Comparison of ENCODE assay signal across 1 cellular context in the genomic region with DNA sequence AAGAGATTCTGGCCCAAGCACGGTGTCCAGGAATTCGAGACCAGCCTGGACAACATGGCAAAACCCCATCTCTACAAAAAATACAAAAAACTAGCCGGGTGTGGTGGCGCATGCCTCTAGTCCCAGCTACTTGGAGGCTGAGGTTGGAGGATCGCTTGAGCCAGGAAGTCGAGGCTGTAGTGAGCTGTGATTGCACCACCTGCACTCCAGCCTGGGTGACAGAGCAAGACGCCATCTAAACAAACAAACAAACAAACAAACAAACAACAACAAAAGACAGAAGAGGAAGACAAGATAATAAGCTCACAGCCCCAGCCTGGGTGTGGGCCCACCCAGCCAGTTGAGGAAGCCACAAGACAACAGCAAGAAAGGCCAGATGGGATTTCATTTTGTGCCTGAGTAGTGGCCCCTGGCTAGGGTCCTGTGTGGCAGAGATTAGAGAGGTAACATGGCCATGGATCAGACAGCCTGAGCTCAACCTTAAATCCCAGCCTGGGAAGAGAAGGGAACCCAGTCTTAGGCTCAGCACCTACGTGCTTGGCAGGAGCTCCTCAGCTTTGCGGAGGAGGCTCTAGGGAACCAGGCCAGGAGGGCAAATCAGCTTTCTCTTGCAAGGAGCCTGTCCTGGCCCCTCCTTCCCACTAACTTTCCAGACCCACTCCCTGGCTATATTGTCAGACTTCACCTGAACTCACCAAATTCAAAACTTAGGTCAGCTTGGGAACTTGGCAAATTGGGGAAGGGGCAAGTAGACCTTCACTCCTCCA.
TF ChIP-seq lines count a peak whose summit lies in the region.

No MANE protein-coding gene starts in this region.

TF ChIP-seq in SK-N-SH treated with all-trans-retinoic acid at 6 μM for 48 hours, 23 proteins besides CTCF, POLR2A, EP300 and RAD21:
- TF ChIP-seq ESRRG (CRISPR knock-in tag; IDR thresholded peaks at IDR 0.05) = no peak
- TF ChIP-seq, protein P1, sequence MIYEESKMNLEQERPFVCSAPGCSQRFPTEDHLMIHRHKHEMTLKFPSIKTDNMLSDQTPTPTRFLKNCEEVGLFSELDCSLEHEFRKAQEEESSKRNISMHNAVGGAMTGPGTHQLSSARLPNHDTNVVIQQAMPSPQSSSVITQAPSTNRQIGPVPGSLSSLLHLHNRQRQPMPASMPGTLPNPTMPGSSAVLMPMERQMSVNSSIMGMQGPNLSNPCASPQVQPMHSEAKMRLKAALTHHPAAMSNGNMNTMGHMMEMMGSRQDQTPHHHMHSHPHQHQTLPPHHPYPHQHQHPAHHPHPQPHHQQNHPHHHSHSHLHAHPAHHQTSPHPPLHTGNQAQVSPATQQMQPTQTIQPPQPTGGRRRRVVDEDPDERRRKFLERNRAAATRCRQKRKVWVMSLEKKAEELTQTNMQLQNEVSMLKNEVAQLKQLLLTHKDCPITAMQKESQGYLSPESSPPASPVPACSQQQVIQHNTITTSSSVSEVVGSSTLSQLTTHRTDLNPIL (CRISPR knock-in tag; IDR thresholded peaks at IDR 0.05; ENCODE audit: low read depth) = no peak
- TF ChIP-seq, protein P2, sequence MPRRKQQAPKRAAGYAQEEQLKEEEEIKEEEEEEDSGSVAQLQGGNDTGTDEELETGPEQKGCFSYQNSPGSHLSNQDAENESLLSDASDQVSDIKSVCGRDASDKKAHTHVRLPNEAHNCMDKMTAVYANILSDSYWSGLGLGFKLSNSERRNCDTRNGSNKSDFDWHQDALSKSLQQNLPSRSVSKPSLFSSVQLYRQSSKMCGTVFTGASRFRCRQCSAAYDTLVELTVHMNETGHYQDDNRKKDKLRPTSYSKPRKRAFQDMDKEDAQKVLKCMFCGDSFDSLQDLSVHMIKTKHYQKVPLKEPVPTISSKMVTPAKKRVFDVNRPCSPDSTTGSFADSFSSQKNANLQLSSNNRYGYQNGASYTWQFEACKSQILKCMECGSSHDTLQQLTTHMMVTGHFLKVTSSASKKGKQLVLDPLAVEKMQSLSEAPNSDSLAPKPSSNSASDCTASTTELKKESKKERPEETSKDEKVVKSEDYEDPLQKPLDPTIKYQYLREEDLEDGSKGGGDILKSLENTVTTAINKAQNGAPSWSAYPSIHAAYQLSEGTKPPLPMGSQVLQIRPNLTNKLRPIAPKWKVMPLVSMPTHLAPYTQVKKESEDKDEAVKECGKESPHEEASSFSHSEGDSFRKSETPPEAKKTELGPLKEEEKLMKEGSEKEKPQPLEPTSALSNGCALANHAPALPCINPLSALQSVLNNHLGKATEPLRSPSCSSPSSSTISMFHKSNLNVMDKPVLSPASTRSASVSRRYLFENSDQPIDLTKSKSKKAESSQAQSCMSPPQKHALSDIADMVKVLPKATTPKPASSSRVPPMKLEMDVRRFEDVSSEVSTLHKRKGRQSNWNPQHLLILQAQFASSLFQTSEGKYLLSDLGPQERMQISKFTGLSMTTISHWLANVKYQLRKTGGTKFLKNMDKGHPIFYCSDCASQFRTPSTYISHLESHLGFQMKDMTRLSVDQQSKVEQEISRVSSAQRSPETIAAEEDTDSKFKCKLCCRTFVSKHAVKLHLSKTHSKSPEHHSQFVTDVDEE (CRISPR knock-in tag; IDR thresholded peaks at IDR 0.05) = no peak
- TF ChIP-seq BACH2 (CRISPR knock-in tag; IDR thresholded peaks at IDR 0.05; ENCODE audit: borderline replicate concordance) = no peak
- no peak for TF ChIP-seq ARNTL (CRISPR knock-in tag; IDR thresholded peaks at IDR 0.05; ENCODE audit: borderline replicate concordance, low read depth)
- no peak for TF ChIP-seq ZFP30 (CRISPR knock-in tag; IDR thresholded peaks at IDR 0.05)
- no peak for TF ChIP-seq SNAI2 (CRISPR knock-in tag; IDR thresholded peaks at IDR 0.05)
- TF ChIP-seq, protein P3, sequence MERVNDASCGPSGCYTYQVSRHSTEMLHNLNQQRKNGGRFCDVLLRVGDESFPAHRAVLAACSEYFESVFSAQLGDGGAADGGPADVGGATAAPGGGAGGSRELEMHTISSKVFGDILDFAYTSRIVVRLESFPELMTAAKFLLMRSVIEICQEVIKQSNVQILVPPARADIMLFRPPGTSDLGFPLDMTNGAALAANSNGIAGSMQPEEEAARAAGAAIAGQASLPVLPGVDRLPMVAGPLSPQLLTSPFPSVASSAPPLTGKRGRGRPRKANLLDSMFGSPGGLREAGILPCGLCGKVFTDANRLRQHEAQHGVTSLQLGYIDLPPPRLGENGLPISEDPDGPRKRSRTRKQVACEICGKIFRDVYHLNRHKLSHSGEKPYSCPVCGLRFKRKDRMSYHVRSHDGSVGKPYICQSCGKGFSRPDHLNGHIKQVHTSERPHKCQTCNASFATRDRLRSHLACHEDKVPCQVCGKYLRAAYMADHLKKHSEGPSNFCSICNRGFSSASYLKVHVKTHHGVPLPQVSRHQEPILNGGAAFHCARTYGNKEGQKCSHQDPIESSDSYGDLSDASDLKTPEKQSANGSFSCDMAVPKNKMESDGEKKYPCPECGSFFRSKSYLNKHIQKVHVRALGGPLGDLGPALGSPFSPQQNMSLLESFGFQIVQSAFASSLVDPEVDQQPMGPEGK (CRISPR knock-in tag; IDR thresholded peaks at IDR 0.05; ENCODE audit: borderline replicate concordance) = no peak
- TF ChIP-seq ZNF565 (CRISPR knock-in tag; conservative IDR thresholded peaks at IDR 0.05; ENCODE audit: low read depth) = no peak
- no peak for TF ChIP-seq RARB (CRISPR knock-in tag; IDR thresholded peaks at IDR 0.05)
